In the genomic region with DNA sequence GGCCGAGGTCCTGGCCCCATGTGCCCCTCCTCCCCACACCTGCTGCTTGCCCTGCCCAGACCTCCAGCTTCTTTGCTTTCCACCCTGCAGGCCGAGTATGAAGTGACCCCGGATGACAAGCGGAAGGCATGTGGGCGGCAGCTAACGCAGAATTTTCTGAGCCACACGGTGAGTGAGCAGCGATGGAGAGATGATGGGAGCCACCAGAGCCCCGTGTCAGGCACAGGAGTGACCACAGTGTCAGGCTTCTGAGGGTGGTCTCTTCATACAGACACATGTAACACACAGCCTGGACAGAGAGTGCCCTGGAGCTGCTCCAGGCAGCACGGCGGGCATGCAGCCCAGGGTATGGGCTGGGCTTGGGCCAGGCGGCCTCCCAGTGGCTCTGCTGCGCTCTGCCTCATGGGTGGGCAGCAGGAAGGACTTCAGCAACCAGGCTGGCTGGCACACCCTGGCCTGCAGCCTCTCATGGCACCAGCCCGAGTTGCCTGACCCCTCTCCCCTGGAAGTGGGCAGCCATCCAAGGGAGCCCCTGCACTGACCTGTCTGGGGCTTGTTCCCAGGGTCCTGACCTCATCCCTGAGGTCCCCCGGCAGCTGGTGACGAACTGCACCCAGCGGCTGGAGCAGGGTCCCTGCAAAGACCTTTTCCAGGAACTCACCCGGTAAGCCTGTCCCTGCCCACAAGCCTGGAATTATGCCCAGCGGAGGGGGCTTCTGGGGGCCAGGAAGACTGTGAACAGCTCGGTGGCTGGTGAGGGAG, we compare ENCODE assay signal across 11 cellular contexts. TPM values are rescaled to one million over a fixed set of nuclear protein-coding genes. Genes with fewer than 3 reads are reported as not detected.
DNase-seq lines count a peak whose midpoint lies in the region; ATAC-seq and TF ChIP-seq lines count a peak whose summit lies in the region.
"Had no signal": no experiment of that assay in that cellular context is flagged by ENCODE, and none has a peak within 500 bp of the region (broad histone marks: within the 10 kb centered on the region; RNA-seq: fewer than 3 reads in every experiment).

No MANE protein-coding gene starts in this region.

- H3K4me2 ChIP-seq in BLaER1 (peak overlapping the region; percentile 98), KMS-11 (peak overlapping the region; percentile 63)

- peaks cover 17% of the 10 kb centered on the region for H4K20me1 ChIP-seq in BLaER1
- H4K20me1 ChIP-seq in KMS-11 (ENCODE audit: insufficient read depth), result no peaks in the 10 kb centered on the region

- peak overlapping the region; percentile 61 to 96 (median 94) for H3K4me3 Mint-ChIP-seq in naive thymus-derived CD4-positive, alpha-beta T cell

- no peaks in the 10 kb centered on the region for H3K27me3 Mint-ChIP-seq in naive thymus-derived CD4-positive, alpha-beta T cell

- ATAC-seq in naive thymus-derived CD4-positive, alpha-beta T cell, result no peak

- no peaks in the 10 kb centered on the region for H3K9me3 Mint-ChIP-seq in naive thymus-derived CD4-positive, alpha-beta T cell

- no peak overlapping the region for H2AFZ ChIP-seq in KMS-11 (ENCODE audit: low read depth)

- H3K27ac ChIP-seq in BLaER1 (peak overlapping the region; percentile 99), KMS-11 (peak overlapping the region; percentile 64), angular gyrus (ENCODE audit: low read depth, low read length) (peak overlapping the region; percentile 47)
- peak overlapping the region; percentile 92 for H3K27ac ChIP-seq in naive thymus-derived CD4-positive, alpha-beta T cell (ENCODE audit: low read depth, low read length)
- H3K27ac ChIP-seq: C4-2B, SJCRH30 had no signal

- peaks cover 0 to 45% (median 25%) of the 10 kb centered on the region in 5 donors for H3K36me3 Mint-ChIP-seq in naive thymus-derived CD4-positive, alpha-beta T cell

- no peaks in the 10 kb centered on the region for H3K79me2 ChIP-seq in KMS-11 (ENCODE audit: insufficient read depth, low read depth)

- CTCF ChIA-PET in naive thymus-derived CD4-positive, alpha-beta T cell (lab: Charles Lee), result interaction anchor here (1.0 to 10.3 kb wide), 10 partner anchors 10 to 68 kb away, joined by 3 to 116 read pairs (median 5); partner anchors contain the start of genes F12, PFN3 and PRR7

- intact Hi-C loops in naive thymus-derived CD4-positive, alpha-beta T cell (cut with micrococcal nuclease), result loop anchor here in 1 of 2 donors (10.0 kb wide), 1 partner anchor 1192 kb away; the partner anchor contains the start of gene CLK4

- peaks cover 52% of the 10 kb centered on the region for H3K36me3 ChIP-seq in BLaER1
- H3K36me3 ChIP-seq in KMS-11 (ENCODE audit: insufficient read depth), result no peaks in the 10 kb centered on the region
- peaks cover 29 to 65% (median 32%) of the 10 kb centered on the region in 3 experiments for H3K36me3 ChIP-seq in naive thymus-derived CD4-positive, alpha-beta T cell (ENCODE audit: control insufficient read depth in 2 of 3, insufficient read depth in 3 of 3, low read length in 3 of 3)

- H3K4me3 ChIP-seq in BLaER1 (peak overlapping the region; percentile 59), KMS-11 (IDR thresholded peaks at IDR 0.05; ENCODE audit: insufficient read depth, low read depth, low read length) (no peak overlapping the region)
- H3K4me3 ChIP-seq in naive thymus-derived CD4-positive, alpha-beta T cell (ENCODE audit: low read length), result peak overlapping the region; percentile 95
- H3K4me3 ChIP-seq: SJCRH30 had no signal

- H3K4me1 ChIP-seq in BLaER1 (peaks cover 74% of the 10 kb centered on the region), KMS-11 (ENCODE audit: low read depth, poor library complexity, severe bottlenecking) (peaks cover 56% of the 10 kb centered on the region)
- peaks cover 67 to 72% of the 10 kb centered on the region in 2 donors for H3K4me1 ChIP-seq in naive thymus-derived CD4-positive, alpha-beta T cell (ENCODE audit: control insufficient read depth in 2 of 2, insufficient read depth in 2 of 2, low read length in 2 of 2)

- peaks cover 43 to 92% (median 71%) of the 10 kb centered on the region in 7 donors for H3K4me1 Mint-ChIP-seq in naive thymus-derived CD4-positive, alpha-beta T cell

- H3K9ac ChIP-seq in BLaER1 (peak overlapping the region; percentile 99), KMS-11 (peak overlapping the region; percentile 43; the same call in 1 of the 2 replicates)

- H3K27me3 ChIP-seq in BLaER1, result no peaks in the 10 kb centered on the region
- no peaks in the 10 kb centered on the region for H3K27me3 ChIP-seq in KMS-11 (ENCODE audit: insufficient read depth, low read depth)
- no peaks in the 10 kb centered on the region for H3K27me3 ChIP-seq in naive thymus-derived CD4-positive, alpha-beta T cell (ENCODE audit: control insufficient read depth in 2 of 2, insufficient read depth in 2 of 2, low read length in 2 of 2)
- H3K27me3 ChIP-seq: SJCRH30 had no signal

- H3K9me3 ChIP-seq in BLaER1, result no peaks in the 10 kb centered on the region
- H3K9me3 ChIP-seq in naive thymus-derived CD4-positive, alpha-beta T cell (ENCODE audit: control insufficient read depth in 2 of 3, low read length in 3 of 3), result no peaks in the 10 kb centered on the region
- H3K9me3 ChIP-seq: SJCRH30 had no signal

- DNase-seq in naive thymus-derived CD4-positive, alpha-beta T cell, result peak in 1 of 9 donors; percentile 30
- DNase-seq in NCI-H774 (lab: John Stamatoyannopoulos, UW), result no peak
- no peak for DNase-seq in Kasumi-1 (lab: John Stamatoyannopoulos, UW)
- DNase-seq in NCI-H1417 (lab: John Stamatoyannopoulos, UW), result no peak
- no peak for DNase-seq in OCI-M2 (lab: John Stamatoyannopoulos, UW; ENCODE audit: unreplicated experiment)
- DNase-seq: NCI-H1436 treated with DMSO at 0.1 percent for 48 hours, SJCRH30 had no signal

- peak overlapping the region; percentile 91 to 97 (median 94) for H3K27ac Mint-ChIP-seq in naive thymus-derived CD4-positive, alpha-beta T cell

- TF ChIP-seq CTCF in KMS-11 (conservative IDR thresholded peaks at IDR 0.05; ENCODE audit: low read depth, low read length), result no peak

- POLR2A ChIA-PET in naive thymus-derived CD4-positive, alpha-beta T cell (lab: Charles Lee), result interaction anchor here (0.8 to 23.7 kb wide), 9 partner anchors 8 to 76 kb away, joined by 3 to 804 read pairs (median 5); partner anchors contain the start of genes F12, GRK6 and PRR7

RNA-seq across cellular contexts. Expression of gene GRK6, which starts 5.8 kb away (rescaled TPM):
- total RNA-seq in naive thymus-derived CD4-positive, alpha-beta T cell, result 100 to 1,000 TPM; 161 to 246 (median 200) TPM
- polyA plus RNA-seq in naive thymus-derived CD4-positive, alpha-beta T cell, result 100 to 1,000 TPM in 1 of 2 donors, 10 to 100 TPM in 1; 78.8 to 202 TPM

RNA-seq across cellular contexts. Expression of gene PRR7, which starts 14.3 kb away (rescaled TPM):
- 10 to 100 TPM in 2 of 5 experiments, 1 to 10 TPM in 3; 6.4 to 31.8 (median 6.8) TPM for total RNA-seq in naive thymus-derived CD4-positive, alpha-beta T cell
- 10 to 100 TPM; 11.7 to 19.4 TPM for polyA plus RNA-seq in naive thymus-derived CD4-positive, alpha-beta T cell

RNA-seq across cellular contexts. Expression of gene F12, which starts 23.0 kb away (rescaled TPM):
- 1 to 10 TPM in 1 of 5 experiments, under 1 TPM in 2, not detected in 2; 0.16 to 2.1 (median 0.34) TPM for total RNA-seq in naive thymus-derived CD4-positive, alpha-beta T cell
- under 1 TPM in 1 of 2 donors, not detected in 1; 0.64 TPM for polyA plus RNA-seq in naive thymus-derived CD4-positive, alpha-beta T cell

RNA-seq across cellular contexts. Expression of gene PFN3, which starts 31.9 kb away (rescaled TPM):
- not detected for total RNA-seq in naive thymus-derived CD4-positive, alpha-beta T cell
- not detected for polyA plus RNA-seq in naive thymus-derived CD4-positive, alpha-beta T cell
- total RNA-seq: SJCRH30 had no signal

RNA-seq across cellular contexts. Expression of gene DBN1, which starts 41.1 kb away (rescaled TPM):
- 1 to 10 TPM; 1.2 to 8.8 (median 5.7) TPM for total RNA-seq in naive thymus-derived CD4-positive, alpha-beta T cell
- 1 to 10 TPM in 1 of 2 donors, under 1 TPM in 1; 0.64 to 2.2 TPM for polyA plus RNA-seq in naive thymus-derived CD4-positive, alpha-beta T cell

Comparison
In these comparisons a context has a peak if more than half of its experiments do, and no peak if none do; other contexts are left out.
1. H3K27ac ChIP-seq: peak in every context shown above with its lines; median percentile 99 in BLaER1; 92 in naive thymus-derived CD4-positive, alpha-beta T cell; 64 in KMS-11; 47 in angular gyrus.